20 cellular contexts compared by ENCODE assay signal in the genomic region with DNA sequence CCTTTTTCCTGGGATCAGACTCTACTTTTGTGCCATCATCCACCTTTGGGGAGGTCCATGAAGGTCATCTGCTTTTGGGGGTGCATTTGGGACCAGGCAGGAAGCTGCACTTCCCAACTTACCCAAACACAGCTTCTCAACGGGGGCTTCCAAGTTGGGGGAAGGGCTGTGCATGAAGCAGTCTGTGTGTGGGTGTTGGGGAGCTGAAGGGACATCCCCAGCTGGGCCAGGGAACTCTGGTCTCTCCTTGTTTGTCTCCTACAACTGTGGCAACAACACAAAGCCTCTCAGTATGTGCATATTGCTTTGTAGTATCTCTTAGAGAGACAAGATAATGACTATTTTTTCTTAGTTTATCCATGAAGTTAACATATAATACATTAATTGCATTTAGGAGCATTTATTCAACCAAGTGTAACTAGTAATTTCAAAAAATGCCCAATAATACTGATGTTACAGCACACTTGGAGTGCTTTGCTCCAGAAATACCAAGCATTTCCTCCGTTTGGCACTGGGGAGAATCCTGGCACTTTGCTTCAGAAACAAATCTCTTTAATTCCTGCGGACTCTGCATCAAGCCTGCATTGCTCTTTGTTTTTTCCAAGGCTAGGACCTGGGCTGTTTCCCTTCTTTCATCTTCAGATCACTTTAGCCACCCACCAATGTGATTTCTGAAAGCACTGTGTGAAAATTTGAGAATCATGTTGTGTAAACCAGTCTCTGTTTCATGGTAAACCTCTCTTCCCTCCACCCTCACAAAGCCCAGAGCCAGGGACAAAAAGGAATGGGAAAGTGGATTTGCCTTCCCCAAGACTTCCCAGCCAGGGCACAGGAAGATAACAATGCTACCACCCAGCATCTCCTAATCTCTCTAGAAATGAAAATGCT.
A peak's percentile ranks its signal among the peaks of the same experiment; 100 is the strongest.
DNase-seq lines count a peak whose midpoint lies in the region; ATAC-seq lines count a peak whose summit lies in the region.
"Had no signal": no experiment of that assay in that cellular context is flagged by ENCODE, and none has a peak within 500 bp of the region (broad histone marks: within the 10 kb centered on the region; RNA-seq: fewer than 3 reads in every experiment).

No MANE protein-coding gene starts in this region.

- intact Hi-C loops in naive thymus-derived CD4-positive, alpha-beta T cell (cut with micrococcal nuclease) = loop anchor here in 1 of 2 donors (10.0 kb wide), 1 partner anchor 58 kb away; no protein-coding TSS in a partner anchor

- peaks cover 29% of the 10 kb centered on the region for H3K4me1 ChIP-seq in SJCRH30
- H3K4me1 ChIP-seq in iPS-18a (ENCODE audit: control insufficient read depth, low read depth, low read length) = peaks cover 21% of the 10 kb centered on the region
- H3K4me1 ChIP-seq in stomach smooth muscle (ENCODE audit: control insufficient read depth, insufficient read depth, low read length) = peaks cover 6% of the 10 kb centered on the region
- H3K4me1 ChIP-seq in naive thymus-derived CD4-positive, alpha-beta T cell (ENCODE audit: control insufficient read depth in 2 of 2, insufficient read depth in 2 of 2, low read length in 2 of 2) = no peaks in the 10 kb centered on the region
- H3K4me1 ChIP-seq: adrenal gland, Caco-2 had no signal

- H3K27ac Mint-ChIP-seq in activated T-cell treated with anti-CD3 and anti-CD28 coated beads, Interleukin-2, amount 50 U/mL, for 24 hours = peak overlapping the region; percentile 45
- no peak overlapping the region for H3K27ac Mint-ChIP-seq in naive thymus-derived CD4-positive, alpha-beta T cell
- H3K27ac Mint-ChIP-seq: activated B cell treated with CpG ODN at 0.5 μM for 24 hours; natural killer cell treated with Interleukin-12 subunit alpha and Interleukin-12 subunit beta and Interleukin-15 and Interleukin-18, amount 100 ng/mL, for 72 hours had no signal

- H3K4me3 Mint-ChIP-seq in activated T-cell treated with anti-CD3 and anti-CD28 coated beads, Interleukin-2, amount 50 U/mL, for 24 hours = no peak overlapping the region
- no peak overlapping the region for H3K4me3 Mint-ChIP-seq in naive thymus-derived CD4-positive, alpha-beta T cell
- H3K4me3 Mint-ChIP-seq: activated B cell treated with CpG ODN at 0.5 μM for 24 hours; natural killer cell treated with Interleukin-12 subunit alpha and Interleukin-12 subunit beta and Interleukin-15 and Interleukin-18, amount 100 ng/mL, for 72 hours had no signal

- peaks cover 15% of the 10 kb centered on the region for H3K4me1 Mint-ChIP-seq in activated T-cell treated with anti-CD3 and anti-CD28 coated beads, Interleukin-2, amount 50 U/mL, for 24 hours (ENCODE audit: low read depth)
- peaks cover 0 to 4% (median 0%) of the 10 kb centered on the region in 7 donors for H3K4me1 Mint-ChIP-seq in naive thymus-derived CD4-positive, alpha-beta T cell
- H3K4me1 Mint-ChIP-seq: activated B cell treated with CpG ODN at 0.5 μM for 24 hours had no signal

- H3K27me3 ChIP-seq in SJCRH30 (no peaks in the 10 kb centered on the region), iPS-18a (ENCODE audit: control insufficient read depth, insufficient read depth, low read length) (no peaks in the 10 kb centered on the region), stomach smooth muscle (ENCODE audit: control insufficient read depth in 1 of 2, insufficient read depth in 2 of 2, low read length in 2 of 2) (no peaks in the 10 kb centered on the region)
- no peaks in the 10 kb centered on the region for H3K27me3 ChIP-seq in naive thymus-derived CD4-positive, alpha-beta T cell (ENCODE audit: control insufficient read depth in 2 of 2, insufficient read depth in 2 of 2, low read length in 2 of 2)
- H3K27me3 ChIP-seq: adrenal gland had no signal

- H3K4me3 ChIP-seq in SJCRH30 (no peak overlapping the region), iPS-18a (ENCODE audit: low read length) (peak overlapping the region; percentile 15), stomach smooth muscle (ENCODE audit: low read length in 2 of 2) (no peak overlapping the region)
- no peak overlapping the region for H3K4me3 ChIP-seq in naive thymus-derived CD4-positive, alpha-beta T cell (ENCODE audit: low read length)
- H3K4me3 ChIP-seq: adrenal gland, PC-9 had no signal

- H3K27me3 Mint-ChIP-seq in activated T-cell treated with anti-CD3 and anti-CD28 coated beads, Interleukin-2, amount 50 U/mL, for 24 hours = peaks cover 22% of the 10 kb centered on the region
- peaks cover 0 to 9% (median 5%) of the 10 kb centered on the region in 5 donors for H3K27me3 Mint-ChIP-seq in naive thymus-derived CD4-positive, alpha-beta T cell
- H3K27me3 Mint-ChIP-seq: activated B cell treated with CpG ODN at 0.5 μM for 24 hours had no signal

- H3K36me3 Mint-ChIP-seq in activated T-cell treated with anti-CD3 and anti-CD28 coated beads, Interleukin-2, amount 50 U/mL, for 24 hours (ENCODE audit: low read depth) = no peaks in the 10 kb centered on the region
- H3K36me3 Mint-ChIP-seq in naive thymus-derived CD4-positive, alpha-beta T cell = no peaks in the 10 kb centered on the region
- H3K36me3 Mint-ChIP-seq: natural killer cell treated with Interleukin-12 subunit alpha and Interleukin-12 subunit beta and Interleukin-15 and Interleukin-18, amount 100 ng/mL, for 72 hours had no signal

- H3K9ac ChIP-seq in iPS-18a (ENCODE audit: low read length) (peak overlapping the region; percentile 46), stomach smooth muscle (ENCODE audit: low read length in 2 of 2) (no peak overlapping the region)
- H3K9ac ChIP-seq: KMS-11 had no signal

- no peak for ATAC-seq in GM18858 (IDR thresholded peaks at IDR 0.05; ENCODE audit: unreplicated experiment)
- ATAC-seq in naive thymus-derived CD4-positive, alpha-beta T cell = no peak
- ATAC-seq: left ventricle myocardium superior, right cardiac atrium had no signal

- H3K9me3 Mint-ChIP-seq in activated T-cell treated with anti-CD3 and anti-CD28 coated beads, Interleukin-2, amount 50 U/mL, for 24 hours = peaks cover 3% of the 10 kb centered on the region
- peaks cover 0 to 13% (median 4%) of the 10 kb centered on the region in 11 donors for H3K9me3 Mint-ChIP-seq in naive thymus-derived CD4-positive, alpha-beta T cell
- H3K9me3 Mint-ChIP-seq: activated B cell treated with CpG ODN at 0.5 μM for 24 hours; natural killer cell treated with Interleukin-12 subunit alpha and Interleukin-12 subunit beta and Interleukin-15 and Interleukin-18, amount 100 ng/mL, for 72 hours had no signal

- peak overlapping the region; percentile 23 for H3K27ac ChIP-seq in SJCRH30
- H3K27ac ChIP-seq in iPS-18a (ENCODE audit: low read length) = no peak overlapping the region
- peak overlapping the region; percentile 4 for H3K27ac ChIP-seq in stomach smooth muscle (ENCODE audit: low read length)
- H3K27ac ChIP-seq in naive thymus-derived CD4-positive, alpha-beta T cell (ENCODE audit: low read depth, low read length) = no peak overlapping the region
- H3K27ac ChIP-seq: adrenal gland, KMS-11, PC-9 had no signal

- CTCF ChIA-PET in naive thymus-derived CD4-positive, alpha-beta T cell (lab: Charles Lee) = no interaction called here

- peaks cover 16% of the 10 kb centered on the region for H3K9me3 ChIP-seq in SJCRH30 (replicated peaks)
- H3K9me3 ChIP-seq in iPS-18a (ENCODE audit: control insufficient read depth, low read depth, low read length) = no peaks in the 10 kb centered on the region
- H3K9me3 ChIP-seq in stomach smooth muscle (ENCODE audit: control insufficient read depth in 2 of 2, low read length in 2 of 2) = no peaks in the 10 kb centered on the region
- H3K9me3 ChIP-seq in naive thymus-derived CD4-positive, alpha-beta T cell (ENCODE audit: control insufficient read depth in 2 of 3, low read length in 3 of 3) = no peaks in the 10 kb centered on the region
- H3K9me3 ChIP-seq: adrenal gland had no signal

- POLR2A ChIA-PET in naive thymus-derived CD4-positive, alpha-beta T cell (lab: Charles Lee) = no interaction called here

- no peak for DNase-seq in activated T-cell treated with anti-CD3 and anti-CD28 coated beads, Interleukin-2, amount 50 U/mL, for 24 hours
- DNase-seq in activated T-cell treated with anti-CD3 and anti-CD28 coated beads for 4 hours (no peak), SJCRH30 (no peak), dermis blood vessel endothelial cell (no peak)
- no peak for DNase-seq in naive thymus-derived CD4-positive, alpha-beta T cell
- DNase-seq: activated B cell treated with CpG ODN at 0.5 μM for 24 hours; adrenal gland; Caco-2; GDM1; hippocampal formation; left ventricle myocardium superior; NCI-H1436 treated with DMSO at 0.1 percent for 48 hours; PC-9; right cardiac atrium; stimulated activated CD4-positive, alpha-beta T cell treated with anti-CD3 and anti-CD28 coated beads, Interleukin-4, amount 100 ng/mL, for 4 hours had no signal

- H3K36me3 ChIP-seq in SJCRH30 (no peaks in the 10 kb centered on the region), iPS-18a (ENCODE audit: control insufficient read depth, low read depth, low read length) (no peaks in the 10 kb centered on the region), stomach smooth muscle (ENCODE audit: control insufficient read depth in 2 of 2, insufficient read depth in 2 of 2, low read length in 2 of 2) (no peaks in the 10 kb centered on the region)
- H3K36me3 ChIP-seq in naive thymus-derived CD4-positive, alpha-beta T cell (ENCODE audit: control insufficient read depth in 2 of 3, insufficient read depth in 3 of 3, low read length in 3 of 3) = no peaks in the 10 kb centered on the region
- H3K36me3 ChIP-seq: adrenal gland had no signal

Comparison
In these comparisons a context has a peak if more than half of its experiments do, and no peak if none do; other contexts are left out.
1. H3K27ac ChIP-seq: peak in SJCRH30 (single experiment) and stomach smooth muscle (single experiment); none in iPS-18a (single experiment) and naive thymus-derived CD4-positive, alpha-beta T cell (single experiment).